1 cellular context compared by ENCODE assay signal in the genomic region with DNA sequence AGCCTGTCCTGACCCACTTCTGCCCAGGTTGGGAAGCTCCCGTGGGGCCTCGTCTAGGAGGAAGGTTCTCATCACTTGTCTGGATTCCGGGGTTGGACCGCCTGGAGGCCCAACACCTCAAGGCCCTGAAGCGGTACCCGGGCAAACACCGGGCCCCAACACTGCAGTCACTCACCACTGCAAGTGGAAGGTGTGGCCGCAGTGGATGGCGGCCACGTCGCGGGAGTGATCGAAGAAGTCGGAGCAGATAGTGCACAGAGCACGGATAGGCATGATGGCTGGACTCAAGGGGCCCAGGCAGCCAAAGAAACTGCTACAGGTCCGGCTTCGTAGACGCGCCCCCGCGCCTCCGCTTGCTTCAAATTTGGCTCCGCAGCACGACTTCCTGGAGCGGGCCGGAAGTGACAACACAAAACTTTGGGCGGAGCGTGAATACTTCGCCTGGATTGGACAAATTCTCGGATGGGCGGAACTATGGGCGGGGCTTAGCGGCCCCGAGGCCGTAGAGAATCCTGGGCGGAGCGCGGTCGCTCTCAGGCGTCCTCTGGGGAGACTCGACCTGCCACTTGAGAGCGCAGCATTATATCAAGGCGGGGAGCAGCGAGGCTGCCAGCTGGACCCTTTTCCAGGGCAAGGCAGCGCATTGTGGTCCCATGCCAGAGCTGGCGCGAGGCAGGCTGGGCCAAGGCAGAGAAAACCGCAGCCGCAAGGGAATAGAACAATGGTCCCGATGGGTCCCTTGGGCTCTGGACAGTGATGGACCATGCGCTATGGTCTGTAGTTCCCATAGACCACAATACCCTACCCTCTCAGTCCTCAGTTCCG.
TF ChIP-seq lines count a peak whose summit lies in the region.

A gene with protein sequence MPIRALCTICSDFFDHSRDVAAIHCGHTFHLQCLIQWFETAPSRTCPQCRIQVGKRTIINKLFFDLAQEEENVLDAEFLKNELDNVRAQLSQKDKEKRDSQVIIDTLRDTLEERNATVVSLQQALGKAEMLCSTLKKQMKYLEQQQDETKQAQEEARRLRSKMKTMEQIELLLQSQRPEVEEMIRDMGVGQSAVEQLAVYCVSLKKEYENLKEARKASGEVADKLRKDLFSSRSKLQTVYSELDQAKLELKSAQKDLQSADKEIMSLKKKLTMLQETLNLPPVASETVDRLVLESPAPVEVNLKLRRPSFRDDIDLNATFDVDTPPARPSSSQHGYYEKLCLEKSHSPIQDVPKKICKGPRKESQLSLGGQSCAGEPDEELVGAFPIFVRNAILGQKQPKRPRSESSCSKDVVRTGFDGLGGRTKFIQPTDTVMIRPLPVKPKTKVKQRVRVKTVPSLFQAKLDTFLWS (minus strand): TSS at position 384 of the 825 bp plus-strand sequence. CDS start 111 bp downstream, at position 273.

TF ChIP-seq in SK-N-SH treated with all-trans-retinoic acid at 6 μM for 48 hours, 23 proteins besides CTCF, POLR2A, EP300 and RAD21 (continued from another document):
- TF ChIP-seq, protein P1, sequence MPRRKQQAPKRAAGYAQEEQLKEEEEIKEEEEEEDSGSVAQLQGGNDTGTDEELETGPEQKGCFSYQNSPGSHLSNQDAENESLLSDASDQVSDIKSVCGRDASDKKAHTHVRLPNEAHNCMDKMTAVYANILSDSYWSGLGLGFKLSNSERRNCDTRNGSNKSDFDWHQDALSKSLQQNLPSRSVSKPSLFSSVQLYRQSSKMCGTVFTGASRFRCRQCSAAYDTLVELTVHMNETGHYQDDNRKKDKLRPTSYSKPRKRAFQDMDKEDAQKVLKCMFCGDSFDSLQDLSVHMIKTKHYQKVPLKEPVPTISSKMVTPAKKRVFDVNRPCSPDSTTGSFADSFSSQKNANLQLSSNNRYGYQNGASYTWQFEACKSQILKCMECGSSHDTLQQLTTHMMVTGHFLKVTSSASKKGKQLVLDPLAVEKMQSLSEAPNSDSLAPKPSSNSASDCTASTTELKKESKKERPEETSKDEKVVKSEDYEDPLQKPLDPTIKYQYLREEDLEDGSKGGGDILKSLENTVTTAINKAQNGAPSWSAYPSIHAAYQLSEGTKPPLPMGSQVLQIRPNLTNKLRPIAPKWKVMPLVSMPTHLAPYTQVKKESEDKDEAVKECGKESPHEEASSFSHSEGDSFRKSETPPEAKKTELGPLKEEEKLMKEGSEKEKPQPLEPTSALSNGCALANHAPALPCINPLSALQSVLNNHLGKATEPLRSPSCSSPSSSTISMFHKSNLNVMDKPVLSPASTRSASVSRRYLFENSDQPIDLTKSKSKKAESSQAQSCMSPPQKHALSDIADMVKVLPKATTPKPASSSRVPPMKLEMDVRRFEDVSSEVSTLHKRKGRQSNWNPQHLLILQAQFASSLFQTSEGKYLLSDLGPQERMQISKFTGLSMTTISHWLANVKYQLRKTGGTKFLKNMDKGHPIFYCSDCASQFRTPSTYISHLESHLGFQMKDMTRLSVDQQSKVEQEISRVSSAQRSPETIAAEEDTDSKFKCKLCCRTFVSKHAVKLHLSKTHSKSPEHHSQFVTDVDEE (CRISPR knock-in tag; IDR thresholded peaks at IDR 0.05): no peak
